9 cellular contexts compared by ENCODE assay signal in genomic region chr9:72903103-72903502, GRCh38. TPM values are rescaled to one million over a fixed set of nuclear protein-coding genes. Genes with fewer than 3 reads are reported as not detected.
"Had no signal": no experiment of that assay in that cellular context is flagged by ENCODE, and none has a peak within 500 bp of the region (broad histone marks: within the 10 kb centered on the region; RNA-seq: fewer than 3 reads in every experiment).

No MANE protein-coding gene starts in this region.

- H3K27me3 Mint-ChIP-seq: IgD-negative memory B cell had no signal

- DNase-seq: IMR-90, KBM-7, KG1 had no signal

- H3K4me2 ChIP-seq: KMS-11 had no signal

- FAIRE-seq: HepG2, HTR-8/SVneo, K562 had no signal

- H3K4me1 Mint-ChIP-seq: IgD-negative memory B cell had no signal

- H3K27ac Mint-ChIP-seq: IgD-negative memory B cell had no signal

- H3K4me3 ChIP-seq: K562 had no signal

- ATAC-seq: HepG2, K562 had no signal

- H3K36me3 Mint-ChIP-seq: IgD-negative memory B cell had no signal

- H3K4me3 Mint-ChIP-seq: IgD-negative memory B cell had no signal

- H3K27ac ChIP-seq: HL-60, KMS-11 had no signal

RNA-seq across cellular contexts. Expression of gene ALDH1A1, which starts 49.8 kb away (rescaled TPM):
- total RNA-seq: IMR-90 had no signal
- polyA plus RNA-seq: IMR-90 had no signal
